ENCODE assay signal across 25 cellular contexts in genomic region chr4:39466747-39467146, GRCh38. TPM values are rescaled to one million over a fixed set of nuclear protein-coding genes. Genes with fewer than 3 reads are reported as not detected.
DNase-seq lines count a peak whose midpoint lies in the region; ATAC-seq, FAIRE-seq and TF ChIP-seq lines count a peak whose summit lies in the region.
"Had no signal": no experiment of that assay in that cellular context is flagged by ENCODE, and none has a peak within 500 bp of the region (broad histone marks: within the 10 kb centered on the region; RNA-seq: fewer than 3 reads in every experiment).

No MANE protein-coding gene starts in this region.

- H2BK20ac ChIP-seq in IMR-90 (ENCODE audit: low read depth, low read length), result no peak overlapping the region

- H3K36me3 Mint-ChIP-seq in chondrocyte (ENCODE audit: low read depth), result peaks cover 4% of the 10 kb centered on the region

- no TSS peak for BruUV-seq in IMR-90 (replicated peaks; lab: Mats Ljungman, UMichigan)

- H2BK120ac ChIP-seq in IMR-90 (ENCODE audit: low read depth, low read length), result no peak overlapping the region

- H3K36me3 ChIP-seq in IMR-90 (ENCODE audit: control insufficient read depth, insufficient read depth, low read length) (no peaks in the 10 kb centered on the region; the same call in none of the 2 replicates), kidney (ENCODE audit: control insufficient read depth in 1 of 2, insufficient read depth in 2 of 2, low read length in 2 of 2) (peaks cover 0 to 15% of the 10 kb centered on the region in 2 donors), pancreas (peaks cover 0 to 19% (median 3%) of the 10 kb centered on the region in 3 donors)

- peak overlapping the region; percentile 81 for H2BK5ac ChIP-seq in IMR-90 (ENCODE audit: low read depth, low read length, poor library complexity, severe bottlenecking)

- no peak overlapping the region for H2AK5ac ChIP-seq in IMR-90 (ENCODE audit: low read depth, low read length)

- H3K27me3 ChIP-seq in IMR-90 (ENCODE audit: control insufficient read depth, insufficient read depth, low read length), result no peaks in the 10 kb centered on the region
- H3K27me3 ChIP-seq in pancreas, result no peaks in the 10 kb centered on the region
- H3K27me3 ChIP-seq: neutrophil, thyroid gland had no signal

- H3K56ac ChIP-seq in IMR-90 (ENCODE audit: extremely low read depth, insufficient read depth, low read length), result no peak overlapping the region

- FAIRE-seq in kidney (lab: Jason Lieb, UNC), result peak; percentile 92
- no peak for FAIRE-seq in pancreas (lab: Jason Lieb, UNC)

- no peak overlapping the region for H4K5ac ChIP-seq in IMR-90 (ENCODE audit: low read depth, low read length)

- H3K23ac ChIP-seq in IMR-90 (ENCODE audit: low read depth, low read length), result no peak overlapping the region

- no peak overlapping the region for H2BK15ac ChIP-seq in IMR-90 (ENCODE audit: low read depth, low read length)

- H3K4me1 ChIP-seq in IMR-90 (ENCODE audit: control insufficient read depth, insufficient read depth, low read length) (no peaks in the 10 kb centered on the region), kidney (ENCODE audit: control insufficient read depth in 1 of 2, insufficient read depth in 1 of 2, low read depth in 1 of 2, low read length in 2 of 2) (peaks cover 0 to 13% of the 10 kb centered on the region in 2 donors), pancreas (no peaks in the 10 kb centered on the region)
- H3K4me1 ChIP-seq: thyroid gland had no signal

- H4K20me1 ChIP-seq in IMR-90 (ENCODE audit: insufficient read depth, low read length), result no peaks in the 10 kb centered on the region

- peak; percentile 73 for DNase-seq in IMR-90
- no peak for DNase-seq in chondrocyte (ENCODE audit: low spot score)
- no peak for DNase-seq in kidney
- DNase-seq in pancreas, result no peak
- DNase-seq in NCI-H146 treated with DMSO at 0.1 percent for 48 hours (lab: John Stamatoyannopoulos, UW; ENCODE audit: unreplicated experiment), result no peak
- no peak for DNase-seq in NCI-H1105 treated with DMSO at 0.1 percent for 48 hours (lab: John Stamatoyannopoulos, UW)
- DNase-seq: activated CD4-positive, alpha-beta T cell treated with anti-CD3 and anti-CD28 coated beads for 48 hours; activated effector memory CD4-positive, alpha-beta T cell treated with Interleukin-2 at 50 U/mL for 16 hours; amniotic stem cell; CD4-positive, alpha-beta memory T cell; central memory CD4-positive, alpha-beta T cell; DMS79 treated with DMSO at 0.1 percent for 48 hours; effector CD4-positive, alpha-beta T cell; foreskin melanocyte; KG1; left cardiac atrium; NCI-H2081; NCI-H446 treated with DMSO at 0.1 percent for 48 hours; right cardiac atrium; stimulated activated naive CD4-positive, alpha-beta T cell; T-cell; thyroid gland had no signal

- H3K4me3 Mint-ChIP-seq in chondrocyte (ENCODE audit: unreplicated experiment), result no peak overlapping the region
- H3K4me3 Mint-ChIP-seq: CD4-positive, alpha-beta memory T cell; T-cell had no signal

- H3K14ac ChIP-seq in IMR-90 (replicated peaks; ENCODE audit: low read depth, low read length), result no peak overlapping the region

- H2AFZ ChIP-seq in IMR-90 (replicated peaks; ENCODE audit: low read length, poor library complexity), result no peak overlapping the region

- no peak overlapping the region for H2AK9ac ChIP-seq in IMR-90 (replicated peaks; ENCODE audit: low read depth, low read length, poor library complexity)

- WGBS in IMR-90 (ENCODE audit: extremely low coverage in 2 of 2, insufficient read length in 1 of 2), 2 experiments, result no CpG with 5 or more reads among the region's 4 CpGs
- WGBS in pancreas, 2 donors, result 11 to 16% methylated on average over 4 of the region's 4 CpGs

- no peaks in the 10 kb centered on the region for H3K27me3 Mint-ChIP-seq in chondrocyte (ENCODE audit: low read depth)
- H3K27me3 Mint-ChIP-seq: CD4-positive, alpha-beta memory T cell; T-cell had no signal

- no peak overlapping the region for H4K8ac ChIP-seq in IMR-90 (ENCODE audit: low read depth in 2 of 2, low read length in 2 of 2)

- no peak overlapping the region for H4K91ac ChIP-seq in IMR-90 (ENCODE audit: insufficient read depth, low read depth, low read length)

- intact Hi-C loops in IMR-90 (cut with micrococcal nuclease) (no loop called here), kidney (cut with DNase I) (no loop called here), pancreas (cut with DNase I) (no loop called here)

- in situ Hi-C loops in IMR-90 (cut with MboI; ENCODE audit: low sequenced_read_pairs), result loop anchor here (10.0 kb wide), 1 partner anchor 508 kb away; the partner anchor contains the start of gene PDS5A

- H3K9me3 Mint-ChIP-seq in chondrocyte (ENCODE audit: low read depth), result no peaks in the 10 kb centered on the region
- H3K9me3 Mint-ChIP-seq: CD4-positive, alpha-beta memory T cell; T-cell had no signal

- ATAC-seq in IMR-90 (ENCODE audit: low read depth) (peak; percentile 52), pancreas (peak in 3 of 4 donors; percentile 46 to 73 (median 58)), HG02852 (IDR thresholded peaks at IDR 0.05; ENCODE audit: unreplicated experiment) (no peak), HG03460 (IDR thresholded peaks at IDR 0.05; ENCODE audit: unreplicated experiment) (no peak)
- ATAC-seq: left cardiac atrium, right cardiac atrium, T-cell had no signal

- H3K4me3 ChIP-seq in IMR-90 (ENCODE audit: insufficient read depth, low read depth, low read length) (no peak overlapping the region), kidney (ENCODE audit: low read length in 2 of 2) (no peak overlapping the region), pancreas (no peak overlapping the region)
- H3K4me3 ChIP-seq: thyroid gland had no signal

- POLR2A ChIA-PET in IMR-90 (lab: Charles Lee; ENCODE audit: unreplicated experiment), result no interaction called here

- no peak for TF ChIP-seq CTCF in IMR-90 (conservative IDR thresholded peaks at IDR 0.05; ENCODE audit: low read depth, low read length)
- TF ChIP-seq CTCF in chondrocyte (IDR thresholded peaks at IDR 0.05), result no peak
- TF ChIP-seq CTCF in kidney (IDR thresholded peaks at IDR 0.05; ENCODE audit: borderline replicate concordance, extremely low read depth, insufficient read depth), result no peak
- no peak for TF ChIP-seq CTCF in pancreas (IDR thresholded peaks at IDR 0.05)

- H3K9me3 ChIP-seq in IMR-90 (ENCODE audit: control insufficient read depth, insufficient read depth, low read length) (no peaks in the 10 kb centered on the region), kidney (ENCODE audit: control insufficient read depth in 1 of 2, low read length in 2 of 2) (no peaks in the 10 kb centered on the region), pancreas (no peaks in the 10 kb centered on the region)
- H3K9me3 ChIP-seq: neutrophil, thyroid gland had no signal

- peaks cover 11% of the 10 kb centered on the region for H3K4me1 Mint-ChIP-seq in chondrocyte (ENCODE audit: low read depth)

- H3K9ac ChIP-seq in IMR-90 (ENCODE audit: low read depth, low read length) (no peak overlapping the region), kidney (ENCODE audit: low read length in 2 of 2) (no peak overlapping the region)

- TF ChIP-seq RAD21 in IMR-90 (IDR thresholded peaks at IDR 0.05; ENCODE audit: low read length), result no peak

- peak overlapping the region; percentile 65; the same call in 1 of the 2 replicates for H3K4me2 ChIP-seq in IMR-90 (ENCODE audit: low read depth, low read length)

- dilution Hi-C loops in IMR-90 (cut with HindIII; ENCODE audit: low sequenced_read_pairs, unreplicated experiment), result no loop called here

- H3K27ac ChIP-seq in IMR-90 (ENCODE audit: insufficient read depth, low read length), result no peak overlapping the region
- peak overlapping the region in 1 of 2 donors; percentile 36 for H3K27ac ChIP-seq in kidney (ENCODE audit: low read depth in 2 of 2, low read length in 2 of 2)
- H3K27ac ChIP-seq in pancreas, result peak overlapping the region in 2 of 4 donors; percentile 10 to 24
- H3K27ac ChIP-seq: neutrophil, thyroid gland had no signal

- no peak for TF ChIP-seq POLR2A in IMR-90 (IDR thresholded peaks at IDR 0.05; ENCODE audit: low read depth, low read length)

- CTCF ChIA-PET in IMR-90 (lab: Yijun Ruan, JAX), result interaction anchor here (0.6 kb wide), 1 partner anchor 80 kb away, joined by 3 read pairs; no protein-coding TSS in a partner anchor

- H3K27ac Mint-ChIP-seq in chondrocyte (ENCODE audit: unreplicated experiment), result peak overlapping the region; percentile 34
- H3K27ac Mint-ChIP-seq: T-cell had no signal

- no peak overlapping the region for H3K4ac ChIP-seq in IMR-90 (ENCODE audit: low read depth, low read length)

- H3K18ac ChIP-seq in IMR-90 (ENCODE audit: low read depth, low read length), result no peak overlapping the region; the same call in 1 of the 2 replicates

- H3K79me1 ChIP-seq in IMR-90 (ENCODE audit: low read depth in 1 of 2, low read length in 2 of 2), result peaks cover 4 to 9% of the 10 kb centered on the region in 2 experiments; a peak in 2 of 4 replicates

- no peaks in the 10 kb centered on the region for H3K9me1 ChIP-seq in IMR-90 (ENCODE audit: insufficient read depth, low read length)

TF ChIP-seq in IMR-90, 13 proteins besides CTCF, POLR2A, EP300 and RAD21:
- TF ChIP-seq FOS (IDR thresholded peaks at IDR 0.05; ENCODE audit: low read depth, low read length), result no peak
- peak; percentile 72 for TF ChIP-seq NFE2L2 (IDR thresholded peaks at IDR 0.05; ENCODE audit: low read depth, low read length)
- peak; percentile 56; the same call in 1 of the 2 replicates for TF ChIP-seq CEBPB (IDR thresholded peaks at IDR 0.05; ENCODE audit: low read depth, low read length)
- peak; percentile 68 for TF ChIP-seq MAFK (IDR thresholded peaks at IDR 0.05; ENCODE audit: low read depth, low read length)

RNA-seq across cellular contexts. Expression of gene LIAS, which starts 7.9 kb away (rescaled TPM):
- total RNA-seq in IMR-90 (2012; rRNA removed), result 3.2 and 6.7 TPM in 2 replicates
- 7.0 and 7.8 TPM in 2 replicates for polyA plus RNA-seq in IMR-90 (2012; rRNA removed)
- 1.1 and 1.9 TPM in 2 replicates for polyA plus RNA-seq in IMR-90 (2012; cell fraction: cytosol; rRNA removed)
- polyA plus RNA-seq in IMR-90 (2012; cell fraction: nucleus; rRNA removed; ENCODE audit: low replicate concordance), result 1.0 and 6.5 TPM in 2 replicates
- total RNA-seq in chondrocyte, result 6.5 to 8.4 TPM (median 6.8 TPM) in 3 replicates
- 14.9 TPM for total RNA-seq in kidney
- 30.5 TPM for polyA plus RNA-seq in kidney (ENCODE audit: insufficient read depth, low read depth, low replicate concordance)
- 10 to 100 TPM in 2 of 6 donors, 1 to 10 TPM in 4; 5.9 to 13.1 (median 8.5) TPM for total RNA-seq in pancreas
- 10 to 100 TPM; 11.4 to 18.1 TPM for polyA plus RNA-seq in pancreas

RNA-seq across cellular contexts. Expression of gene RPL9, which starts 8.0 kb away (rescaled TPM):
- total RNA-seq in IMR-90 (2012; rRNA removed) (1,905 and 3,011 TPM in 2 replicates), chondrocyte (809 to 831 TPM (median 822 TPM) in 3 replicates), kidney (1,087 TPM), pancreas (1,000 to 10,000 TPM in 5 of 6 donors, 100 to 1,000 TPM in 1; 952 to 1,393 (median 1,175) TPM)
- polyA plus RNA-seq in IMR-90 (2012; rRNA removed) (1,087 and 1,627 TPM in 2 replicates), kidney (ENCODE audit: insufficient read depth, low read depth, low replicate concordance) (2,403 TPM), pancreas (1,000 to 10,000 TPM; 1,500 to 2,346 TPM)
- polyA plus RNA-seq in IMR-90 (2012; cell fraction: cytosol; rRNA removed), result 556 and 768 TPM in 2 replicates
- 108 and 738 TPM in 2 replicates for polyA plus RNA-seq in IMR-90 (2012; cell fraction: nucleus; rRNA removed; ENCODE audit: low replicate concordance)

Comparison
In these comparisons a context has a peak if more than half of its experiments do, and no peak if none do; other contexts are left out.
1. ATAC-seq: peak in IMR-90 (single experiment) and pancreas (3 of 4); none in HG02852 (single experiment) and HG03460 (single experiment).